In genomic region chr20:60203451-60203850, GRCh38 we compare ENCODE assay signal across 28 cellular contexts.
DNase-seq lines count a peak whose midpoint lies in the region; ATAC-seq and TF ChIP-seq lines count a peak whose summit lies in the region.
"Had no signal": no experiment of that assay in that cellular context is flagged by ENCODE, and none has a peak within 500 bp of the region (broad histone marks: within the 10 kb centered on the region; RNA-seq: fewer than 3 reads in every experiment).

No MANE protein-coding gene starts in this region.

- DNase-seq in ACHN (peak; percentile 4), RWPE2 (ENCODE audit: low spot score) (peak; percentile 93), foreskin keratinocyte (peak; percentile 42 to 51), dorsolateral prefrontal cortex (no peak)
- DNase-seq: activated CD4-positive, alpha-beta T cell treated with anti-CD3 and anti-CD28 coated beads, Interleukin-2, amount 50 U/mL, for 1 hour; activated CD8-positive, alpha-beta memory T cell treated with anti-CD3 and anti-CD28 coated beads, Interleukin-2, amount 50 U/mL, for 48 hours; activated naive CD8-positive, alpha-beta T cell treated with anti-CD3 and anti-CD28 coated beads, Interleukin-2, amount 10 ng/mL, durations not matched to agents 7 days and 5 days; body of pancreas; COR-L47; DMS79; endodermal cell; glutamatergic neuron; H7; left lung; NCI-H2081 treated with DMSO at 0.1 percent for 48 hours; NCI-H446 treated with DMSO at 0.1 percent for 48 hours; posterior cingulate gyrus; sigmoid colon; stimulated activated CD4-positive, alpha-beta T cell treated with anti-CD3 and anti-CD28 coated beads, Interleukin-15, amount 100 ng/mL, for 24 hours; stomach; transverse colon; WERI-Rb-1 had no signal

- in situ Hi-C loops in ACHN (cut with HindIII; ENCODE audit: low pct_ligation_motif_present, low pct_unique_long_range_greater_than_20kb, low sequenced_read_pairs) = no loop called here

- H3K27me3 ChIP-seq in RWPE2 (ENCODE audit: insufficient read depth, poor library complexity, severe bottlenecking) (no peaks in the 10 kb centered on the region), foreskin keratinocyte (peaks cover 2% of the 10 kb centered on the region), dorsolateral prefrontal cortex (peaks cover 0 to 16% (median 0%) of the 10 kb centered on the region in 45 donors)
- H3K27me3 ChIP-seq: BLaER1, body of pancreas, left lung, transverse colon had no signal

- TF ChIP-seq CTCF in HEK293 (tag by site-specific recombination; IDR thresholded peaks at IDR 0.05) (no peak), RWPE2 (IDR thresholded peaks at IDR 0.05; ENCODE audit: poor library complexity, severe bottlenecking) (no peak), foreskin keratinocyte (conservative IDR thresholded peaks at IDR 0.05) (no peak), dorsolateral prefrontal cortex (IDR thresholded peaks at IDR 0.05 in 54 of 56, conservative IDR thresholded peaks at IDR 0.05 in 2 of 56; ENCODE audit: low read depth in 1 of 56, partially characterized antibody in 56 of 56) (no peak)

- no peak overlapping the region for H3K4me3 ChIP-seq in HEK293 (ENCODE audit: low read depth, low read length)
- H3K4me3 ChIP-seq in RWPE2 (ENCODE audit: severe bottlenecking) = no peak overlapping the region
- H3K4me3 ChIP-seq in dorsolateral prefrontal cortex = no peak overlapping the region
- H3K4me3 ChIP-seq: BLaER1, body of pancreas, left lung, sigmoid colon, stomach, transverse colon had no signal

- POLR2A ChIA-PET in HEK293 (lab: Yijun Ruan, JAX) = no interaction called here

- H3K9me3 ChIP-seq in HEK293 (ENCODE audit: control insufficient read depth, insufficient read depth, low read depth, low read length) (no peaks in the 10 kb centered on the region), RWPE2 (ENCODE audit: severe bottlenecking) (peaks cover 4% of the 10 kb centered on the region)
- H3K9me3 ChIP-seq: body of pancreas, left lung, sigmoid colon, transverse colon had no signal

- no peaks in the 10 kb centered on the region for H3K36me3 ChIP-seq in HEK293 (ENCODE audit: control insufficient read depth in 2 of 2, insufficient read depth in 1 of 2, low read length in 2 of 2)
- H3K36me3 ChIP-seq in RWPE2 (ENCODE audit: low read depth) = no peaks in the 10 kb centered on the region
- H3K36me3 ChIP-seq: BLaER1, left lung, sigmoid colon, stomach, transverse colon, WERI-Rb-1 had no signal

- peak; percentile 95 for ATAC-seq in RWPE2 (ENCODE audit: low read depth)
- ATAC-seq in foreskin keratinocyte = peak; percentile 83
- ATAC-seq in GM21381 (IDR thresholded peaks at IDR 0.05; ENCODE audit: unreplicated experiment) = no peak
- ATAC-seq in GM19328 (IDR thresholded peaks at IDR 0.05; ENCODE audit: unreplicated experiment) = no peak
- ATAC-seq in HG02970 (IDR thresholded peaks at IDR 0.05; ENCODE audit: low FRiP score, unreplicated experiment) = no peak
- ATAC-seq: body of pancreas, left lung, Panc1 had no signal

- no peak overlapping the region for H3K27ac ChIP-seq in HEK293 (ENCODE audit: extremely low read depth, low read depth, low read length)
- H3K27ac ChIP-seq in RWPE2 (ENCODE audit: poor library complexity, severe bottlenecking) = peak overlapping the region; percentile 6
- H3K27ac ChIP-seq in foreskin keratinocyte = no peak overlapping the region
- H3K27ac ChIP-seq in dorsolateral prefrontal cortex = no peak overlapping the region
- H3K27ac ChIP-seq: BLaER1, body of pancreas, left lung, sigmoid colon, stomach, transverse colon, WERI-Rb-1 had no signal

- CTCF ChIA-PET in HEK293 (lab: Yijun Ruan, JAX) = interaction anchor here (0.8 to 4.5 kb wide), 2 partner anchors 7 to 21 kb away, joined by 3 to 24 read pairs; no protein-coding TSS in a partner anchor

- H3K4me1 ChIP-seq in HEK293 (ENCODE audit: control insufficient read depth, insufficient read depth, low read length) (no peaks in the 10 kb centered on the region), RWPE2 (ENCODE audit: insufficient read depth, poor library complexity, severe bottlenecking) (peaks cover 16% of the 10 kb centered on the region), foreskin keratinocyte (peaks cover 14% of the 10 kb centered on the region)
- H3K4me1 ChIP-seq: body of pancreas, left lung, sigmoid colon, transverse colon had no signal

- intact Hi-C loops in dorsolateral prefrontal cortex (cut with DNase I) = loop anchor here in 1 of 2 donors (10.0 kb wide), 1 partner anchor 249 kb away; the partner anchor contains the start of gene CDH26

TF ChIP-seq in HEK293, 187 proteins besides CTCF, POLR2A, EP300 and RAD21:
- TF ChIP-seq ZNF473 (tag by site-specific recombination; IDR thresholded peaks at IDR 0.05) (no peak), ZNF350 (tag by site-specific recombination; IDR thresholded peaks at IDR 0.05) (no peak), ZFHX2 (tag by site-specific recombination; conservative IDR thresholded peaks at IDR 0.05) (peak; percentile 46; the same call in 1 of the 2 replicates), EGR2 (tag by site-specific recombination; IDR thresholded peaks at IDR 0.05; ENCODE audit: low read depth) (peak; percentile 82), ZNF701 (tag by site-specific recombination; IDR thresholded peaks at IDR 0.05) (no peak)

Comparison
In these comparisons a context has a peak if more than half of its experiments do, and no peak if none do; other contexts are left out.
1. DNase-seq: peak in ACHN (single experiment), RWPE2 (single experiment) and foreskin keratinocyte (2 of 2); none in dorsolateral prefrontal cortex (0 of 10).
2. ATAC-seq: peak in RWPE2 (single experiment) and foreskin keratinocyte (single experiment); none in GM21381 (single experiment), GM19328 (single experiment) and HG02970 (single experiment).